ENCODE assay signal across 8 cellular contexts in genomic region chr4:184384056-184384809, GRCh38.
A peak's percentile ranks its signal among the peaks of the same experiment; 100 is the strongest.
DNase-seq lines count a peak whose midpoint lies in the region; ATAC-seq and TF ChIP-seq lines count a peak whose summit lies in the region.

No MANE protein-coding gene starts in this region.

- H3K27me3 Mint-ChIP-seq in CD14-positive monocyte (ENCODE audit: low read depth in 3 of 3) (no peaks in the 10 kb centered on the region), endothelial cell (ENCODE audit: unreplicated experiment) (peaks cover 6% of the 10 kb centered on the region), nephron (ENCODE audit: low read depth) (peaks cover 3% of the 10 kb centered on the region)

- H3K9me3 Mint-ChIP-seq in CD14-positive monocyte (peaks cover 2 to 14% (median 9%) of the 10 kb centered on the region in 7 donors), endothelial cell (ENCODE audit: unreplicated experiment) (no peaks in the 10 kb centered on the region), nephron (no peaks in the 10 kb centered on the region)

- H3K27ac Mint-ChIP-seq in CD14-positive monocyte, result peak overlapping the region; percentile 50 to 85 (median 73)
- peak overlapping the region; percentile 32 for H3K27ac Mint-ChIP-seq in endothelial cell (ENCODE audit: unreplicated experiment)
- peak overlapping the region; percentile 80 to 94 (median 84) for H3K27ac Mint-ChIP-seq in nephron

- H3K4me3 Mint-ChIP-seq in CD14-positive monocyte (peak overlapping the region in 1 of 2 donors; percentile 68), endothelial cell (ENCODE audit: unreplicated experiment) (no peak overlapping the region), nephron (peak overlapping the region in 1 of 3 experiments; percentile 10)

- DNase-seq in CD14-positive monocyte (ENCODE audit: low spot score) (no peak), RPMI8226 (peak; percentile 91), endothelial cell (ENCODE audit: low spot score) (no peak), NCI-H2227 treated with DMSO at 0.1 percent for 48 hours (lab: John Stamatoyannopoulos, UW) (no peak), ecto neural progenitor cell (ENCODE audit: low spot score) (no peak)

- TF ChIP-seq CTCF in CD14-positive monocyte (IDR thresholded peaks at IDR 0.05) (no peak), endothelial cell (IDR thresholded peaks at IDR 0.05; ENCODE audit: unreplicated experiment) (no peak), nephron (IDR thresholded peaks at IDR 0.05; ENCODE audit: unreplicated experiment in 3 of 3) (no peak)

- H3K4me1 Mint-ChIP-seq in CD14-positive monocyte (peaks cover 60% of the 10 kb centered on the region), endothelial cell (ENCODE audit: unreplicated experiment) (peaks cover 55% of the 10 kb centered on the region), nephron (peaks cover 53% of the 10 kb centered on the region)

- H3K36me3 Mint-ChIP-seq in CD14-positive monocyte (peaks cover 44 to 58% of the 10 kb centered on the region in 2 donors), endothelial cell (ENCODE audit: low read depth, unreplicated experiment) (peaks cover 28% of the 10 kb centered on the region), nephron (ENCODE audit: low read depth) (peaks cover 27% of the 10 kb centered on the region)

- intact Hi-C loops in CD14-positive monocyte (cut with micrococcal nuclease), result loop anchor here in 1 of 2 donors (10.0 kb wide), 1 partner anchor 119 kb away; no protein-coding TSS in a partner anchor

- ATAC-seq in GM19043 (IDR thresholded peaks at IDR 0.05; ENCODE audit: low read depth, unreplicated experiment) (peak; percentile 76), HG03108 (IDR thresholded peaks at IDR 0.05; ENCODE audit: unreplicated experiment) (peak; percentile 65)

Comparison
In these comparisons a context has a peak if more than half of its experiments do, and no peak if none do; other contexts are left out.
1. H3K27ac Mint-ChIP-seq: peak in every context shown above with its lines; median percentile 84 in nephron; 73 in CD14-positive monocyte; 32 in endothelial cell.